8 cellular contexts compared by ENCODE assay signal in the genomic region with DNA sequence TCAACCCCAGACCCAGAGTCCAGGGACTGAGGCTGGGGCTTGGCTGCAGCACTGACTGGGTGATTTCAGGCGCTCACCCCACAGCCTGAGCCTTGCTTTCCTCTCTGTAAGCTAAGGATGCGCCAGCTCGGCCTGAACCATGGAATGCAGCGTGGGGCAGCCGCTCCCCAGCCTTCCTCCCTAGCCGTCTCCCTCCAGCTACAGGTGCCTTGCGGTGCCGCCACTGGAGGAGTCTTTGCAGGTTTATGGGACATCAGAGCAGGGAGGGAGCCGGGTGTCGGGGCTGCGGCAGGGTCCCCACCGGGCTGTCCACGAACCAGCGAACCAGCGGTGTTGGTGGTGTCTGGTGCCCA. TPM values are rescaled to one million over a fixed set of nuclear protein-coding genes. Genes with fewer than 3 reads are reported as not detected.
A peak's percentile ranks its signal among the peaks of the same experiment; 100 is the strongest.
DNase-seq lines count a peak whose midpoint lies in the region; ATAC-seq and TF ChIP-seq lines count a peak whose summit lies in the region.

No MANE protein-coding gene starts in this region.

- DNase-seq in H7 (peak; percentile 87), adipocyte (ENCODE audit: low read depth) (no peak), kidney epithelial cell (ENCODE audit: low read depth) (no peak), spleen (no peak), HUDEP-2 (lab: John Stamatoyannopoulos, UW; ENCODE audit: unreplicated experiment in 76 of 76) (no peak), OCI-M1 (lab: John Stamatoyannopoulos, UW) (no peak), Kasumi-1 (lab: John Stamatoyannopoulos, UW) (no peak)

- intact Hi-C loops in spleen (cut with DNase I; ENCODE audit: low total_unique reads) = no loop called here

- no peaks in the 10 kb centered on the region for H3K9me3 ChIP-seq in adipocyte (ENCODE audit: control insufficient read depth, low read length)
- no peaks in the 10 kb centered on the region for H3K9me3 ChIP-seq in spleen

- H3K4me1 ChIP-seq in adipocyte (ENCODE audit: control insufficient read depth, insufficient read depth, low read length) (peaks cover 6% of the 10 kb centered on the region), spleen (peaks cover 5 to 54% (median 33%) of the 10 kb centered on the region in 6 donors)

- H3K4me3 ChIP-seq in H7 (ENCODE audit: insufficient read depth, low read depth, low read length) (peak overlapping the region; percentile 75), adipocyte (ENCODE audit: low read length) (peak overlapping the region; percentile 76), kidney epithelial cell (ENCODE audit: low read depth, low read length) (peak overlapping the region; percentile 24), spleen (peak overlapping the region; percentile 18 to 77 (median 50))

- ATAC-seq in GM19397 (IDR thresholded peaks at IDR 0.05; ENCODE audit: unreplicated experiment) = no peak

- no peak overlapping the region for H3K9ac ChIP-seq in adipocyte (ENCODE audit: low read length)

- peaks cover 33% of the 10 kb centered on the region for H3K27me3 ChIP-seq in H7 (ENCODE audit: control insufficient read depth, insufficient read depth, low read length)
- H3K27me3 ChIP-seq in adipocyte (replicated peaks; ENCODE audit: control insufficient read depth, insufficient read depth, low read length) = peaks cover 19% of the 10 kb centered on the region
- H3K27me3 ChIP-seq in kidney epithelial cell (ENCODE audit: control insufficient read depth, insufficient read depth, low read length) = peaks cover 21% of the 10 kb centered on the region
- peaks cover 0 to 17% (median 10%) of the 10 kb centered on the region in 7 donors for H3K27me3 ChIP-seq in spleen (replicated peaks in 1 of 7)

- no peak for TF ChIP-seq CTCF in kidney epithelial cell (IDR thresholded peaks at IDR 0.05; ENCODE audit: insufficient read depth, low read length, poor library complexity, severe bottlenecking)
- TF ChIP-seq CTCF in spleen (IDR thresholded peaks at IDR 0.05 in 8 of 11, conservative IDR thresholded peaks at IDR 0.05 in 3 of 11) = no peak

- 17 to 53% (median 29%) methylated on average over 2 to 15 of the region's 15 CpGs for WGBS in spleen, 5 donors

- H3K27ac ChIP-seq in spleen = no peak overlapping the region

- TF ChIP-seq POLR2A in spleen (IDR thresholded peaks at IDR 0.05) = no peak

- no peaks in the 10 kb centered on the region for H3K36me3 ChIP-seq in H7 (replicated peaks; ENCODE audit: control insufficient read depth, insufficient read depth, low read length)
- no peaks in the 10 kb centered on the region for H3K36me3 ChIP-seq in adipocyte (ENCODE audit: control insufficient read depth, insufficient read depth, low read length, severe bottlenecking)
- no peaks in the 10 kb centered on the region for H3K36me3 ChIP-seq in kidney epithelial cell (ENCODE audit: control insufficient read depth, insufficient read depth, low read length)
- peaks cover 0 to 6% (median 0%) of the 10 kb centered on the region in 6 donors for H3K36me3 ChIP-seq in spleen

RNA-seq across cellular contexts. Expression of a gene that starts 19.4 kb away (rescaled TPM):
- 46.7 and 64.6 TPM in 2 replicates for total RNA-seq in H7 (2014; rRNA removed; shearing (Covaris generic))
- total RNA-seq in kidney epithelial cell = 59.9 and 79.6 TPM in 2 replicates
- total RNA-seq in spleen = 100 to 1,000 TPM; 193 to 322 (median 219) TPM
- 10 to 100 TPM; 80.8 to 95.3 (median 84.4) TPM for polyA plus RNA-seq in spleen

Comparison
In these comparisons a context has a peak if more than half of its experiments do, and no peak if none do; other contexts are left out.
1. H3K4me3 ChIP-seq: peak in every context shown above with its lines; median percentile 76 in adipocyte; 75 in H7; 50 in spleen; 24 in kidney epithelial cell.